Comparison of ENCODE assay signal across 16 cellular contexts in genomic region chr6:43878127-43878634, GRCh38.
A peak's percentile ranks its signal among the peaks of the same experiment; 100 is the strongest.
DNase-seq lines count a peak whose midpoint lies in the region; ATAC-seq, FAIRE-seq and TF ChIP-seq lines count a peak whose summit lies in the region.
"Had no signal": no experiment of that assay in that cellular context is flagged by ENCODE, and none has a peak within 500 bp of the region (broad histone marks: within the 10 kb centered on the region; RNA-seq: fewer than 3 reads in every experiment).

No MANE protein-coding gene starts in this region.

- H3K9me1 ChIP-seq in K562 (ENCODE audit: control insufficient read depth, insufficient read depth, low read length): no peaks in the 10 kb centered on the region

- CTCF ChIA-PET in Calu3 (lab: Charles Lee) (no interaction called here), K562 (lab: Yijun Ruan, JAX; ENCODE audit: low intra/inter-chr PET ratio) (no interaction called here)
- CTCF ChIA-PET in CD4-positive, alpha-beta memory T cell (lab: Charles Lee; ENCODE audit: partially characterized antibody): no interaction called here

- FAIRE-seq in K562 (lab: Jason Lieb, UNC): peak; percentile 77
- FAIRE-seq: GM12878 had no signal

- H3K27me3 Mint-ChIP-seq in Calu3 (ENCODE audit: unreplicated experiment) (no peaks in the 10 kb centered on the region), CD14-positive monocyte (ENCODE audit: low read depth in 3 of 3) (peaks cover 0 to 3% (median 0%) of the 10 kb centered on the region in 3 donors)
- H3K27me3 Mint-ChIP-seq in CD4-positive, alpha-beta memory T cell: no peaks in the 10 kb centered on the region
- H3K27me3 Mint-ChIP-seq: CD4-positive, CD25-positive, alpha-beta regulatory T cell had no signal

- H3K36me3 Mint-ChIP-seq in Calu3 (ENCODE audit: insufficient read depth, unreplicated experiment): no peaks in the 10 kb centered on the region
- H3K36me3 Mint-ChIP-seq in CD4-positive, alpha-beta memory T cell: no peaks in the 10 kb centered on the region
- no peaks in the 10 kb centered on the region for H3K36me3 Mint-ChIP-seq in CD14-positive monocyte
- H3K36me3 Mint-ChIP-seq: CD4-positive, CD25-positive, alpha-beta regulatory T cell had no signal

- TF ChIP-seq POLR2A in K562 (conservative IDR thresholded peaks at IDR 0.05): no peak
- TF ChIP-seq POLR2A in right lobe of liver (IDR thresholded peaks at IDR 0.05): no peak
- TF ChIP-seq POLR2A in thyroid gland (IDR thresholded peaks at IDR 0.05): no peak

- WGBS in K562 (ENCODE audit: insufficient coverage, low coverage, missing lambda C conversion rate): 46% methylated on average over 7 of the region's 8 CpGs
- WGBS in right lobe of liver (ENCODE audit: insufficient coverage, low coverage, low lambda C conversion rate, missing lambda C conversion rate): 32% methylated on average over 6 of the region's 8 CpGs
- 90 to 94% methylated on average over 7 to 8 of the region's 8 CpGs for WGBS in thyroid gland, 2 donors

- peak overlapping the region; percentile 21 to 83; a peak in 2 of 4 replicates for H3K9ac ChIP-seq in K562 (ENCODE audit: insufficient read depth in 1 of 2, low read depth in 2 of 2, low read length in 2 of 2)

- TF ChIP-seq EP300 in K562 (IDR thresholded peaks at IDR 0.05; ENCODE audit: low read length): peak; percentile 2; the same call in 1 of the 2 replicates

- H3K4me3 Mint-ChIP-seq in Calu3 (ENCODE audit: low read depth, unreplicated experiment): no peak overlapping the region
- no peak overlapping the region for H3K4me3 Mint-ChIP-seq in CD4-positive, alpha-beta memory T cell
- H3K4me3 Mint-ChIP-seq in CD14-positive monocyte: no peak overlapping the region
- H3K4me3 Mint-ChIP-seq: CD4-positive, CD25-positive, alpha-beta regulatory T cell had no signal

- H3K79me2 ChIP-seq in K562 (ENCODE audit: control insufficient read depth, insufficient read depth, low read length): no peaks in the 10 kb centered on the region

- H3K9me3 Mint-ChIP-seq in Calu3 (ENCODE audit: low read depth, unreplicated experiment) (no peaks in the 10 kb centered on the region), CD14-positive monocyte (peaks cover 0 to 2% (median 0%) of the 10 kb centered on the region in 7 donors)
- no peaks in the 10 kb centered on the region for H3K9me3 Mint-ChIP-seq in CD4-positive, alpha-beta memory T cell
- H3K9me3 Mint-ChIP-seq: CD4-positive, CD25-positive, alpha-beta regulatory T cell had no signal

- H3K27ac Mint-ChIP-seq in Calu3 (ENCODE audit: unreplicated experiment) (no peak overlapping the region), CD14-positive monocyte (no peak overlapping the region)
- H3K27ac Mint-ChIP-seq in CD4-positive, alpha-beta memory T cell: peak overlapping the region in 1 of 7 donors; percentile 86

- no peak for TF ChIP-seq RAD21 in K562 (CRISPR knock-in tag; conservative IDR thresholded peaks at IDR 0.05 in 1 of 2, IDR thresholded peaks at IDR 0.05 in 1 of 2)

- DNase-seq in Calu3 (no peak), K562 (ENCODE audit: extremely low read depth in 1 of 4, low spot score in 3 of 4) (peak in 1 of 4 experiments; percentile 40), right lobe of liver (no peak), thyroid gland (no peak), CD14-positive monocyte (ENCODE audit: low spot score) (no peak)
- no peak for DNase-seq in CD4-positive, alpha-beta memory T cell
- DNase-seq: Caco-2; CD4-positive, CD25-positive, alpha-beta regulatory T cell; DMS153; NCI-H1417 treated with DMSO at 0.1 percent for 48 hours; NCI-H187 treated with DMSO at 0.1 percent for 48 hours; NCI-H2227 treated with DMSO at 0.1 percent for 48 hours; NCI-H510A treated with DMSO at 0.1 percent for 48 hours; SHP77 treated with DMSO at 0.1 percent for 48 hours had no signal

- in situ Hi-C loops in K562 (cut with MboI): no loop called here

- no peak overlapping the region for H3K4me3 ChIP-seq in K562
- no peak overlapping the region for H3K4me3 ChIP-seq in right lobe of liver
- H3K4me3 ChIP-seq in thyroid gland (replicated peaks in 1 of 3): no peak overlapping the region
- no peak overlapping the region for H3K4me3 ChIP-seq in CD4-positive, alpha-beta memory T cell (ENCODE audit: low read length in 2 of 2)
- H3K4me3 ChIP-seq: GM12878 had no signal

- BruUV-seq in Calu3 (replicated peaks; lab: Mats Ljungman, UMichigan) (no TSS peak), K562 (replicated peaks; lab: Mats Ljungman, UMichigan) (no TSS peak)

- H2AFZ ChIP-seq in K562 (ENCODE audit: low read depth, low read length): peak overlapping the region; percentile 64

- H3K36me3 ChIP-seq in K562 (ENCODE audit: control insufficient read depth, insufficient read depth, low read length) (no peaks in the 10 kb centered on the region), right lobe of liver (no peaks in the 10 kb centered on the region), thyroid gland (no peaks in the 10 kb centered on the region)
- H3K36me3 ChIP-seq in CD4-positive, alpha-beta memory T cell (ENCODE audit: insufficient read depth, low read length): no peaks in the 10 kb centered on the region

- H3K4me1 ChIP-seq in K562 (replicated peaks in 1 of 2; ENCODE audit: control insufficient read depth in 2 of 2, insufficient read depth in 2 of 2, low read length in 2 of 2) (peaks cover 24 to 28% of the 10 kb centered on the region in 2 experiments; a peak in 4 of 5 replicates), right lobe of liver (peaks cover 0 to 7% (median 0%) of the 10 kb centered on the region in 4 donors), thyroid gland (peaks cover 57 to 65% of the 10 kb centered on the region in 2 donors)
- H3K4me1 ChIP-seq in CD4-positive, alpha-beta memory T cell (ENCODE audit: insufficient read depth, low read length): no peaks in the 10 kb centered on the region

- TF ChIP-seq CTCF in Calu3 (IDR thresholded peaks at IDR 0.05; ENCODE audit: unreplicated experiment) (peak; percentile 5), K562 (IDR thresholded peaks at IDR 0.05 in 2 of 3, conservative IDR thresholded peaks at IDR 0.05 in 1 of 3; ENCODE audit: insufficient read depth in 2 of 3, low read depth in 1 of 3, low read length in 3 of 3) (0 out of 6 replicates have a peak, but pooled peaks of 2 of the 3 experiments have one; percentile 8 to 15), right lobe of liver (IDR thresholded peaks at IDR 0.05) (no peak), thyroid gland (IDR thresholded peaks at IDR 0.05) (no peak), CD14-positive monocyte (IDR thresholded peaks at IDR 0.05) (no peak)

- peaks cover 41% of the 10 kb centered on the region for H3K4me1 Mint-ChIP-seq in Calu3 (ENCODE audit: low read depth, unreplicated experiment)
- no peaks in the 10 kb centered on the region for H3K4me1 Mint-ChIP-seq in CD4-positive, alpha-beta memory T cell
- peaks cover 3% of the 10 kb centered on the region for H3K4me1 Mint-ChIP-seq in CD14-positive monocyte
- H3K4me1 Mint-ChIP-seq: CD4-positive, CD25-positive, alpha-beta regulatory T cell had no signal

- peak; percentile 68 for ATAC-seq in K562
- ATAC-seq in right lobe of liver: peak; percentile 37 to 55 (median 51)
- no peak for ATAC-seq in GM19328 (IDR thresholded peaks at IDR 0.05; ENCODE audit: unreplicated experiment)
- ATAC-seq: GM12878 had no signal

- no peaks in the 10 kb centered on the region for H3K27me3 ChIP-seq in K562 (ENCODE audit: control insufficient read depth in 2 of 2, insufficient read depth in 2 of 2, low read length in 2 of 2)
- H3K27me3 ChIP-seq in right lobe of liver: no peaks in the 10 kb centered on the region
- no peaks in the 10 kb centered on the region for H3K27me3 ChIP-seq in thyroid gland
- H3K27me3 ChIP-seq in CD4-positive, alpha-beta memory T cell (ENCODE audit: insufficient read depth, low read length): no peaks in the 10 kb centered on the region

- H3K9me3 ChIP-seq in K562 (replicated peaks; ENCODE audit: control insufficient read depth, insufficient read depth, low read depth, low read length) (no peaks in the 10 kb centered on the region), right lobe of liver (no peaks in the 10 kb centered on the region), thyroid gland (no peaks in the 10 kb centered on the region)
- H3K9me3 ChIP-seq in CD4-positive, alpha-beta memory T cell (ENCODE audit: control insufficient read depth in 1 of 2, low read length in 2 of 2): no peaks in the 10 kb centered on the region
- H3K9me3 ChIP-seq: Caco-2 had no signal

- POLR2A ChIA-PET in K562 (lab: Yijun Ruan, JAX): interaction anchor here (1.0 to 1.6 kb wide), 4 partner anchors 10 to 108 kb away, joined by 3 to 6 read pairs (median 4); partner anchors contain the start of gene VEGFA
- POLR2A ChIA-PET in CD4-positive, alpha-beta memory T cell (lab: Charles Lee; ENCODE audit: partially characterized antibody): no interaction called here

- H3K27ac ChIP-seq in K562 (ENCODE audit: extremely low read depth, low read depth, low read length) (no peak overlapping the region), right lobe of liver (no peak overlapping the region), thyroid gland (peak overlapping the region in 2 of 3 donors; percentile 48 to 81)
- no peak overlapping the region for H3K27ac ChIP-seq in CD4-positive, alpha-beta memory T cell (ENCODE audit: low read depth, low read length)

- H3K4me2 ChIP-seq in K562 (ENCODE audit: insufficient read depth, low read length): peak overlapping the region; percentile 44; the same call in 1 of the 2 replicates

- no peaks in the 10 kb centered on the region for H4K20me1 ChIP-seq in K562 (replicated peaks; ENCODE audit: control insufficient read depth, insufficient read depth, low read length)

- intact Hi-C loops in Calu3 (cut with micrococcal nuclease; ENCODE audit: unreplicated experiment) (no loop called here), K562 (cut with micrococcal nuclease) (no loop called here), right lobe of liver (cut with DNase I) (no loop called here), thyroid gland (cut with DNase I) (no loop called here), CD14-positive monocyte (cut with micrococcal nuclease) (no loop called here)
- intact Hi-C loops in CD4-positive, alpha-beta memory T cell (cut with micrococcal nuclease): no loop called here

TF ChIP-seq in K562, 482 proteins besides CTCF, POLR2A, EP300 and RAD21 (continues in another document):
- TF ChIP-seq HNRNPUL1 (IDR thresholded peaks at IDR 0.05; ENCODE audit: low read length) (no peak), MCM3 (IDR thresholded peaks at IDR 0.05) (no peak), HLTF (IDR thresholded peaks at IDR 0.05) (peak; percentile 32; the same call in 1 of the 2 replicates), ETV1 (tag; conservative IDR thresholded peaks at IDR 0.05; ENCODE audit: low read depth) (no peak), FOSL1 (tag; conservative IDR thresholded peaks at IDR 0.05) (no peak)

Comparison
In these comparisons a context has a peak if more than half of its experiments do, and no peak if none do; other contexts are left out.
1. CTCF ChIP-seq: peak in Calu3 (single experiment) and K562 (2 of 3); none in right lobe of liver (0 of 4), thyroid gland (0 of 6) and CD14-positive monocyte (single experiment).
2. H3K27ac ChIP-seq: peak in thyroid gland (2 of 3); none in K562 (single experiment), right lobe of liver (0 of 3) and CD4-positive, alpha-beta memory T cell (single experiment).